In the genomic region with DNA sequence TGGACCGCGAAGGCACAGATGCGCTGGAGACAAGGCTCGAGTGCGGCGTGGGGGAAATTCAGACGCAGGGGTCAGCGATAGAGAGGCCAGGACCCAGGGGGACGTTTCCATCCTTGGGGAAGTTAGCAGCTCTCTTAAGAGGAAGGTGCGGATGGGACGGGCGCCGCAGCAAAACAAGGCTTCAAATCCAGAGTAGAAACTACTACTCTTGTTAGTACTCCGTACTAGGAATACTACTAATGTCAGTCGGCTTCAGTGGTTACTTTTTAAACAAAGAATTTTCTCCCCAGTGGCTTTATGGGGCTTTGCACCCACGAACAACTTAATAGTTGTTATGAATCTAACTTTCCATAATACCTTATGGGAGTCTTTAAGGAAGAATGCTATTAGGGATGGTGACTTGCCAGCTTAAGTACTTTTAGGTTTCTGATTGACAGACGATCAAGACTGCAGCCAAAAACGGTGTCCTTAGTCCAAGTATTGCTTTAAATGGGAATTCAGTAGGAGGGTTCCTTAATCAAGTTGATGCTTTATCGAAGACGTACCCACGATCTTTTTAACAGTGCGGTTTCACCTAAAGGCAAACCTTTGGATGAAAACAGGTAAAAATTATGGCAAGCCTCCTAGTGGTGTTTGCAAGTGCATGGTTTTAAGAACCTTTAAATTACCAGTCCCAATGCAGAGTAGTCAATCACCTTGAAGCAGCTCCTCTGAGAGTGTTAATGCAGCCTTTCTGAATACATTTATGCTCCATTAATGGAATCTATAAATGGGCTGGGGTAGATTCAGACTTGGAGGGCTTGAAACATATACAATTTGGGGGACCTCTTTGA, we compare ENCODE assay signal across 8 cellular contexts. TPM values are rescaled to one million over a fixed set of nuclear protein-coding genes. Genes with fewer than 3 reads are reported as not detected.
DNase-seq lines count a peak whose midpoint lies in the region; ATAC-seq and TF ChIP-seq lines count a peak whose summit lies in the region.

No MANE protein-coding gene starts in this region.

- in situ Hi-C loops in HAP-1 (cut with MboI; ENCODE audit: low sequenced_read_pairs): loop anchor here (5.0 kb wide), 1 partner anchor 52 kb away; no protein-coding TSS in a partner anchor

- peak overlapping the region; percentile 77 for H3K4me3 Mint-ChIP-seq in activated CD4-positive, alpha-beta T cell treated with anti-CD3 and anti-CD28 coated beads for 36 hours
- peak overlapping the region; percentile 74 for H3K4me3 Mint-ChIP-seq in activated naive CD8-positive, alpha-beta T cell treated with anti-CD3 and anti-CD28 coated beads for 36 hours

- H3K4me3 ChIP-seq in HAP-1 (peak overlapping the region; percentile 85), iPS-18a (ENCODE audit: low read length) (peak overlapping the region; percentile 73), smooth muscle cell (peak overlapping the region; percentile 70)

- H3K79me2 ChIP-seq in smooth muscle cell (ENCODE audit: low read depth): peaks cover 11% of the 10 kb centered on the region

- peak overlapping the region; percentile 91 for H2AFZ ChIP-seq in smooth muscle cell (ENCODE audit: low read depth)

- H3K9ac ChIP-seq in iPS-18a (ENCODE audit: low read length) (peak overlapping the region; percentile 87), smooth muscle cell (ENCODE audit: low read depth) (peak overlapping the region; percentile 93)

- TF ChIP-seq CTCF in smooth muscle cell (IDR thresholded peaks at IDR 0.05; ENCODE audit: borderline replicate concordance, insufficient read depth, poor library complexity, severe bottlenecking): no peak

- H3K4me1 Mint-ChIP-seq in activated CD4-positive, alpha-beta T cell treated with anti-CD3 and anti-CD28 coated beads for 36 hours: peaks cover 33% of the 10 kb centered on the region
- peaks cover 31% of the 10 kb centered on the region for H3K4me1 Mint-ChIP-seq in activated naive CD8-positive, alpha-beta T cell treated with anti-CD3 and anti-CD28 coated beads for 36 hours

- H4K20me1 ChIP-seq in smooth muscle cell (ENCODE audit: low read depth): peaks cover 12% of the 10 kb centered on the region

- H3K9me3 Mint-ChIP-seq in activated CD4-positive, alpha-beta T cell treated with anti-CD3 and anti-CD28 coated beads for 36 hours (ENCODE audit: low read depth): no peaks in the 10 kb centered on the region
- H3K9me3 Mint-ChIP-seq in activated naive CD8-positive, alpha-beta T cell treated with anti-CD3 and anti-CD28 coated beads for 36 hours: no peaks in the 10 kb centered on the region

- H3K27ac ChIP-seq in iPS-18a (ENCODE audit: low read length): peak overlapping the region; percentile 71
- H3K27ac ChIP-seq in smooth muscle cell (ENCODE audit: low read depth): peak overlapping the region; percentile 93

- H3K4me2 ChIP-seq in smooth muscle cell: peak overlapping the region; percentile 91

- 14% methylated on average over 22 of the region's 22 CpGs for WGBS in smooth muscle cell (ENCODE audit: low lambda C conversion rate)

- ATAC-seq in activated CD4-positive, alpha-beta T cell treated with anti-CD3 and anti-CD28 coated beads for 36 hours: peak; percentile 31

- peaks cover 19% of the 10 kb centered on the region for H3K4me1 ChIP-seq in HAP-1
- H3K4me1 ChIP-seq in iPS-18a (ENCODE audit: control insufficient read depth, low read depth, low read length): peaks cover 21% of the 10 kb centered on the region
- H3K4me1 ChIP-seq in smooth muscle cell (ENCODE audit: low read depth): peaks cover 20% of the 10 kb centered on the region

- H3K9me3 ChIP-seq in HAP-1: no peaks in the 10 kb centered on the region
- no peaks in the 10 kb centered on the region for H3K9me3 ChIP-seq in iPS-18a (ENCODE audit: control insufficient read depth, low read depth, low read length)
- no peaks in the 10 kb centered on the region for H3K9me3 ChIP-seq in smooth muscle cell (replicated peaks; ENCODE audit: low read depth)

- H3K27me3 ChIP-seq in HAP-1 (ENCODE audit: low read depth): no peaks in the 10 kb centered on the region
- H3K27me3 ChIP-seq in iPS-18a (ENCODE audit: control insufficient read depth, insufficient read depth, low read length): peaks cover 5% of the 10 kb centered on the region
- no peaks in the 10 kb centered on the region for H3K27me3 ChIP-seq in smooth muscle cell (ENCODE audit: low read depth)

- H3K27ac Mint-ChIP-seq in activated CD4-positive, alpha-beta T cell treated with anti-CD3 and anti-CD28 coated beads for 36 hours: peak overlapping the region; percentile 88
- peak overlapping the region; percentile 87 for H3K27ac Mint-ChIP-seq in activated naive CD8-positive, alpha-beta T cell treated with anti-CD3 and anti-CD28 coated beads for 36 hours

- H3K36me3 ChIP-seq in HAP-1 (replicated peaks) (no peaks in the 10 kb centered on the region), iPS-18a (ENCODE audit: control insufficient read depth, low read depth, low read length) (no peaks in the 10 kb centered on the region), smooth muscle cell (ENCODE audit: low read depth) (no peaks in the 10 kb centered on the region)

- H3K36me3 Mint-ChIP-seq in activated CD4-positive, alpha-beta T cell treated with anti-CD3 and anti-CD28 coated beads for 36 hours (ENCODE audit: low read depth): peaks cover 4% of the 10 kb centered on the region
- H3K36me3 Mint-ChIP-seq in activated naive CD8-positive, alpha-beta T cell treated with anti-CD3 and anti-CD28 coated beads for 36 hours: no peaks in the 10 kb centered on the region

- CTCF ChIA-PET in activated CD4-positive, alpha-beta T cell treated with anti-CD3 and anti-CD28 coated beads for 36 hours (lab: Charles Lee): interaction anchor here (0.5 to 3.9 kb wide), 21 partner anchors 8 to 650 kb away, joined by 3 to 38 read pairs (median 4); no protein-coding TSS in a partner anchor

- intact Hi-C loops in activated CD4-positive, alpha-beta T cell treated with anti-CD3 and anti-CD28 coated beads for 36 hours (cut with DNase I, micrococcal nuclease): loop anchor here (1.0 to 10.0 kb wide), 5 partner anchors 17 to 490 kb away; partner anchors contain the start of genes CPEB3 (in 1 of the 2) and MARCHF5 (in 1 of the 2)

- no peaks in the 10 kb centered on the region for H3K27me3 Mint-ChIP-seq in activated CD4-positive, alpha-beta T cell treated with anti-CD3 and anti-CD28 coated beads for 36 hours
- H3K27me3 Mint-ChIP-seq in activated naive CD8-positive, alpha-beta T cell treated with anti-CD3 and anti-CD28 coated beads for 36 hours: no peaks in the 10 kb centered on the region

- POLR2A ChIA-PET in activated CD4-positive, alpha-beta T cell treated with anti-CD3 and anti-CD28 coated beads for 36 hours (lab: Charles Lee): interaction anchor here (0.6 to 1.4 kb wide), 4 partner anchors 16 to 284 kb away, joined by 3 to 11 read pairs (median 4); partner anchors contain the start of genes CPEB3 and MARCHF5

- DNase-seq in activated CD4-positive, alpha-beta T cell treated with anti-CD3 and anti-CD28 coated beads for 36 hours: no peak
- DNase-seq in activated CD4-positive, alpha-beta T cell treated with anti-CD3 and anti-CD28 coated beads, Interleukin-2, amount 50 U/mL, for 1 hour: no peak
- DNase-seq in HAP-1 (ENCODE audit: low spot score in 2 of 2): peak; percentile 8 to 49
- peak; percentile 62 for DNase-seq in MV-4-11 (lab: John Stamatoyannopoulos, UW)
- DNase-seq in activated naive CD8-positive, alpha-beta T cell treated with anti-CD3 and anti-CD28 coated beads for 36 hours: no peak
- no peak for DNase-seq in smooth muscle cell (lab: John Stamatoyannopoulos, UW; ENCODE audit: unreplicated experiment)
- no peak for DNase-seq in islet precursor cell

- no peaks in the 10 kb centered on the region for H3F3A ChIP-seq in smooth muscle cell (ENCODE audit: low read depth)

RNA-seq across cellular contexts. Expression of gene IDE, which starts 0.9 kb away (rescaled TPM):
- 10 to 100 TPM; 30.8 to 35.5 TPM for total RNA-seq in activated CD4-positive, alpha-beta T cell treated with anti-CD3 and anti-CD28 coated beads for 36 hours
- 10 to 100 TPM; 37.6 to 41.7 TPM for total RNA-seq in activated naive CD8-positive, alpha-beta T cell treated with anti-CD3 and anti-CD28 coated beads for 36 hours
- 30.6 and 33.4 TPM in 2 replicates for total RNA-seq in smooth muscle cell
- 10.4 and 12.8 TPM in 2 replicates for polyA plus RNA-seq in smooth muscle cell

RNA-seq across cellular contexts. Expression of gene KIF11, which starts 18.2 kb away (rescaled TPM):
- total RNA-seq in activated CD4-positive, alpha-beta T cell treated with anti-CD3 and anti-CD28 coated beads for 36 hours: 10 to 100 TPM; 59.1 to 59.3 TPM
- total RNA-seq in activated naive CD8-positive, alpha-beta T cell treated with anti-CD3 and anti-CD28 coated beads for 36 hours: 10 to 100 TPM; 55.0 to 55.6 TPM
- 9.1 and 14.3 TPM in 2 replicates for total RNA-seq in smooth muscle cell
- polyA plus RNA-seq in smooth muscle cell: 4.1 and 6.0 TPM in 2 replicates

Comparison
In these comparisons a context has a peak if more than half of its experiments do, and no peak if none do; other contexts are left out.
1. DNase-seq: peak in HAP-1 (2 of 2) and MV-4-11 (single experiment); none in activated CD4-positive, alpha-beta T cell treated with anti-CD3 and anti-CD28 coated beads for 36 hours (single experiment), activated CD4-positive, alpha-beta T cell treated with anti-CD3 and anti-CD28 coated beads, Interleukin-2, amount 50 U/mL, for 1 hour (single experiment), activated naive CD8-positive, alpha-beta T cell treated with anti-CD3 and anti-CD28 coated beads for 36 hours (single experiment), smooth muscle cell (single experiment) and islet precursor cell (single experiment).
2. Peak in every context shown above with its lines, with median percentiles within 50 percentile points of each other: H3K4me3 ChIP-seq.